8 cellular contexts compared by ENCODE assay signal in the genomic region with DNA sequence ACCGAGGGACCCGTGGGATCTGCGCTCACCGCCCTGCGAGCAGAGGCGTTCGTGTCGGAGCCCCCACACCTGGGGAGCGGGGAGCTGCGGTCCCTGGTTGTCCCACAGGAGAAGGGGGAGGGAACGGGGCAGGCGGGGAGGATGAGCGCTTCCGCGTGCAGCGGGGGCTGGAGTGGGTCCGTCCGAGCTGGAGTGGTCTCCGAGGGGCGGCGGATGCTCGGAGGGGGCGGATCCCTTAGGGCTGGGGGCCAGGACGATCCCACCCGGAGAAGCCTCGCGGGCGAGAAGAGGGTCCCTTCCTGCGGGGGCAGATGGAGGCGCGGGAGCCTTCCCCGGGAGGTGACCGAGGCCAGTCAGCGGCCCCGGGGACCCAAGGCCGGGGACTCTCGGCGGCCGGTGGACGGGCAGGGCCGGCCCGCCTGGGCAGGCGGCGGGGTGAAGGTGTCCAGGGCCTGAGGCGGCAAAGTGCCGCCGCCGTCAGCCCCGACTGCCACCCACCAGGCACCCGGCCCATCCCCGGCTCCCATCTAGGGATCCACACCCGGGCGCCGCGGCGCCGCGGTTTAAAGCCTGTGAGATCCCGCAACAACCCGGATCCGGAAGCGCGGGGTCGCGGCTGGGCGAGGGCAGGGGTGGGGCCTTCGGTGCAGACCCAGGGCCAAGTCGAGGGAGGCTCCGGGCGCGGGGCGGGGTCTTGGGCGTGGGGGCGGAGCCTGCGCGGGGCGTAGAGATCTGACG. TPM values are rescaled to one million over a fixed set of nuclear protein-coding genes. Genes with fewer than 3 reads are reported as not detected.
A peak's percentile ranks its signal among the peaks of the same experiment; 100 is the strongest.
DNase-seq lines count a peak whose midpoint lies in the region; ATAC-seq and TF ChIP-seq lines count a peak whose summit lies in the region.

No MANE protein-coding gene starts in this region.

- H3K36me3 Mint-ChIP-seq in activated CD4-positive, alpha-beta T cell treated with anti-CD3 and anti-CD28 coated beads for 36 hours (ENCODE audit: low read depth): no peaks in the 10 kb centered on the region

- peak overlapping the region; percentile 77 for H3K4me3 Mint-ChIP-seq in activated CD4-positive, alpha-beta T cell treated with anti-CD3 and anti-CD28 coated beads for 36 hours

- H3K27ac ChIP-seq in layer of hippocampus (ENCODE audit: low read depth, low read length): peak overlapping the region; percentile 30

- CTCF ChIA-PET in activated CD4-positive, alpha-beta T cell treated with anti-CD3 and anti-CD28 coated beads for 36 hours (lab: Charles Lee): no interaction called here

- POLR2A ChIA-PET in activated CD4-positive, alpha-beta T cell treated with anti-CD3 and anti-CD28 coated beads for 36 hours (lab: Charles Lee): no interaction called here

- peak overlapping the region; percentile 51 for H3K27ac Mint-ChIP-seq in activated CD4-positive, alpha-beta T cell treated with anti-CD3 and anti-CD28 coated beads for 36 hours

- H3K27me3 ChIP-seq in layer of hippocampus (ENCODE audit: control insufficient read depth, insufficient read depth, low read length): no peaks in the 10 kb centered on the region

- DNase-seq in DMS79 treated with DMSO at 0.1 percent for 48 hours (lab: John Stamatoyannopoulos, UW): peak; percentile 89
- peak; percentile 91 for DNase-seq in NCI-H2196 (lab: John Stamatoyannopoulos, UW; ENCODE audit: unreplicated experiment)
- DNase-seq in activated CD4-positive, alpha-beta T cell treated with anti-CD3 and anti-CD28 coated beads for 36 hours: peak; percentile 95
- peak; percentile 63 for DNase-seq in choroid plexus epithelial cell (ENCODE audit: low read depth)
- peak; percentile 81 to 91 (median 88) for DNase-seq in stimulated activated CD4-positive, alpha-beta T cell treated with anti-CD3 and anti-CD28 coated beads, Interleukin-1b, Interleukin-23, amount 100 ng/mL, for 24 hours (ENCODE audit: low read depth in 4 of 4, low spot score in 1 of 4)

- peak overlapping the region; percentile 66 for H3K4me3 ChIP-seq in choroid plexus epithelial cell (ENCODE audit: low read depth, low read length)

- no peaks in the 10 kb centered on the region for H3K9me3 Mint-ChIP-seq in activated CD4-positive, alpha-beta T cell treated with anti-CD3 and anti-CD28 coated beads for 36 hours (ENCODE audit: low read depth)

- ATAC-seq in HG02588 (IDR thresholded peaks at IDR 0.05; ENCODE audit: unreplicated experiment) (peak; percentile 70), GM18517 (IDR thresholded peaks at IDR 0.05; ENCODE audit: unreplicated experiment) (no peak)
- peak; percentile 99 for ATAC-seq in activated CD4-positive, alpha-beta T cell treated with anti-CD3 and anti-CD28 coated beads for 36 hours

- H3K4me1 Mint-ChIP-seq in activated CD4-positive, alpha-beta T cell treated with anti-CD3 and anti-CD28 coated beads for 36 hours: peaks cover 32% of the 10 kb centered on the region

- intact Hi-C loops in activated CD4-positive, alpha-beta T cell treated with anti-CD3 and anti-CD28 coated beads for 36 hours (cut with DNase I, micrococcal nuclease): loop anchor here (1.0 kb wide), 7 partner anchors 25 to 216 kb away; partner anchors contain the start of genes LRRC47 (in 2 of the 2), C1orf174 (in 1 of the 2), CEP104 (in 1 of the 2) and DFFB (in 1 of the 2)

- no peak for TF ChIP-seq CTCF in choroid plexus epithelial cell (conservative IDR thresholded peaks at IDR 0.05; ENCODE audit: low read depth, low read length)

- H3K27me3 Mint-ChIP-seq in activated CD4-positive, alpha-beta T cell treated with anti-CD3 and anti-CD28 coated beads for 36 hours: no peaks in the 10 kb centered on the region

RNA-seq across cellular contexts. Expression of gene CCDC27, which starts 5.3 kb away (rescaled TPM):
- not detected for total RNA-seq in activated CD4-positive, alpha-beta T cell treated with anti-CD3 and anti-CD28 coated beads for 36 hours

RNA-seq across cellular contexts. Expression of gene SMIM1, which starts 25.6 kb away (rescaled TPM):
- total RNA-seq in activated CD4-positive, alpha-beta T cell treated with anti-CD3 and anti-CD28 coated beads for 36 hours: 1 to 10 TPM; 3.0 to 4.2 TPM

RNA-seq across cellular contexts. Expression of gene LRRC47, which starts 49.3 kb away (rescaled TPM):
- total RNA-seq in activated CD4-positive, alpha-beta T cell treated with anti-CD3 and anti-CD28 coated beads for 36 hours: 10 to 100 TPM; 34.8 to 38.7 TPM
